8 cellular contexts compared by ENCODE assay signal in genomic region chr17:50139950-50140885, GRCh38. TPM values are rescaled to one million over a fixed set of nuclear protein-coding genes. Genes with fewer than 3 reads are reported as not detected.
A peak's percentile ranks its signal among the peaks of the same experiment; 100 is the strongest.
DNase-seq lines count a peak whose midpoint lies in the region; ATAC-seq and TF ChIP-seq lines count a peak whose summit lies in the region.

No MANE protein-coding gene starts in this region.

- CTCF ChIA-PET in HEK293 (lab: Yijun Ruan, JAX), result interaction anchor here (0.6 to 3.8 kb wide), 22 partner anchors 10 to 1209 kb away, joined by 3 to 52 read pairs (median 5); partner anchors contain the start of genes PPP1R9B, SAMD14 and TMEM92
- CTCF ChIA-PET in activated CD8-positive, alpha-beta T cell treated with anti-CD3 and anti-CD28 coated beads, Interleukin-2, amount 10 ng/mL, durations not matched to agents 7 days and 5 days (lab: Charles Lee), result interaction anchor here (0.9 to 4.9 kb wide), 14 partner anchors 8 to 137 kb away, joined by 3 to 67 read pairs (median 4); partner anchors contain the start of genes PPP1R9B and SAMD14

- H3K36me3 ChIP-seq in HEK293 (ENCODE audit: control insufficient read depth in 2 of 2, insufficient read depth in 1 of 2, low read length in 2 of 2), result peaks cover 32 to 100% of the 10 kb centered on the region in 2 experiments

- H3K27ac ChIP-seq in HEK293 (ENCODE audit: extremely low read depth, low read depth, low read length), result no peak overlapping the region

- no peak overlapping the region for H3K4me3 ChIP-seq in HEK293 (ENCODE audit: low read depth, low read length)

- H3K36me3 Mint-ChIP-seq in activated CD8-positive, alpha-beta T cell treated with anti-CD3 and anti-CD28 coated beads, Interleukin-2, amount 10 ng/mL, durations not matched to agents 7 days and 5 days (ENCODE audit: low read depth), result peaks cover 94% of the 10 kb centered on the region

- DNase-seq in DMS 273 treated with DMSO at 0.1 percent for 48 hours (lab: John Stamatoyannopoulos, UW), result peak; percentile 74
- DNase-seq in NCI-H69 (lab: John Stamatoyannopoulos, UW), result peak; percentile 59
- DNase-seq in activated CD8-positive, alpha-beta T cell treated with anti-CD3 and anti-CD28 coated beads, Interleukin-2, amount 10 ng/mL, durations not matched to agents 7 days and 5 days, result peak; percentile 88
- DNase-seq in effector CD8-positive, alpha-beta T cell (lab: John Stamatoyannopoulos, UW), result peak; percentile 71
- DNase-seq in mesenteric fat pad (ENCODE audit: low spot score), result peak; percentile 93
- peak; percentile 67 to 69 for DNase-seq in stimulated activated CD8-positive, alpha-beta memory T cell treated with anti-CD3 and anti-CD28 coated beads, Interleukin-4, amount 100 ng/mL, for 4 hours (ENCODE audit: low read depth in 2 of 2, low spot score in 1 of 2)

- peak; percentile 87 for TF ChIP-seq CTCF in HEK293 (tag by site-specific recombination; IDR thresholded peaks at IDR 0.05)

- no peaks in the 10 kb centered on the region for H3K9me3 ChIP-seq in HEK293 (ENCODE audit: control insufficient read depth, insufficient read depth, low read depth, low read length)

- H3K4me3 Mint-ChIP-seq in activated CD8-positive, alpha-beta T cell treated with anti-CD3 and anti-CD28 coated beads, Interleukin-2, amount 10 ng/mL, durations not matched to agents 7 days and 5 days, result peak overlapping the region; percentile 62

- no peaks in the 10 kb centered on the region for H3K9me3 Mint-ChIP-seq in activated CD8-positive, alpha-beta T cell treated with anti-CD3 and anti-CD28 coated beads, Interleukin-2, amount 10 ng/mL, durations not matched to agents 7 days and 5 days (ENCODE audit: insufficient read depth)

- H3K4me1 Mint-ChIP-seq in activated CD8-positive, alpha-beta T cell treated with anti-CD3 and anti-CD28 coated beads, Interleukin-2, amount 10 ng/mL, durations not matched to agents 7 days and 5 days (ENCODE audit: low read depth), result peaks cover 62% of the 10 kb centered on the region

- H3K4me1 ChIP-seq in HEK293 (ENCODE audit: control insufficient read depth, insufficient read depth, low read length), result no peaks in the 10 kb centered on the region

- peak; percentile 90 for ATAC-seq in activated CD8-positive, alpha-beta T cell treated with anti-CD3 and anti-CD28 coated beads, Interleukin-2, amount 10 ng/mL, durations not matched to agents 7 days and 5 days
- no peak for ATAC-seq in GM18861 (IDR thresholded peaks at IDR 0.05; ENCODE audit: unreplicated experiment)

- H3K27me3 Mint-ChIP-seq in activated CD8-positive, alpha-beta T cell treated with anti-CD3 and anti-CD28 coated beads, Interleukin-2, amount 10 ng/mL, durations not matched to agents 7 days and 5 days (ENCODE audit: low read depth), result no peaks in the 10 kb centered on the region

- POLR2A ChIA-PET in HEK293 (lab: Yijun Ruan, JAX), result interaction anchor here (1.0 to 1.5 kb wide), 5 partner anchors 8 to 60 kb away, joined by 3 to 10 read pairs (median 3); no protein-coding TSS in a partner anchor
- POLR2A ChIA-PET in activated CD8-positive, alpha-beta T cell treated with anti-CD3 and anti-CD28 coated beads, Interleukin-2, amount 10 ng/mL, durations not matched to agents 7 days and 5 days (lab: Charles Lee), result interaction anchor here (1.0 to 1.4 kb wide), 7 partner anchors 9 to 29 kb away, joined by 3 to 6 read pairs (median 4); no protein-coding TSS in a partner anchor

- H3K27ac Mint-ChIP-seq in activated CD8-positive, alpha-beta T cell treated with anti-CD3 and anti-CD28 coated beads, Interleukin-2, amount 10 ng/mL, durations not matched to agents 7 days and 5 days, result peak overlapping the region; percentile 90

TF ChIP-seq in HEK293, 187 proteins besides CTCF, POLR2A, EP300 and RAD21 (continues in another document):
- TF ChIP-seq ZNF600 (tag by site-specific recombination; IDR thresholded peaks at IDR 0.05), result peak; percentile 92
- peak; percentile 79 for TF ChIP-seq ZNF10 (tag by site-specific recombination; IDR thresholded peaks at IDR 0.05)
- peak; percentile 46 for TF ChIP-seq SETDB1 (IDR thresholded peaks at IDR 0.05; ENCODE audit: insufficient read length, low read length)
- no peak for TF ChIP-seq INSM2 (tag by site-specific recombination; IDR thresholded peaks at IDR 0.05)
- no peak for TF ChIP-seq ZNF416 (tag by site-specific recombination; IDR thresholded peaks at IDR 0.05)
- TF ChIP-seq ZNF626 (tag by site-specific recombination; IDR thresholded peaks at IDR 0.05), result no peak
- TF ChIP-seq ZNF404 (tag by site-specific recombination; IDR thresholded peaks at IDR 0.05), result no peak
- no peak for TF ChIP-seq TSHZ1 (tag by site-specific recombination; IDR thresholded peaks at IDR 0.05; ENCODE audit: borderline replicate concordance)
- no peak for TF ChIP-seq ZSCAN16 (tag by site-specific recombination; IDR thresholded peaks at IDR 0.05)
- peak; percentile 74 for TF ChIP-seq SP2 (tag by site-specific recombination; IDR thresholded peaks at IDR 0.05)
- TF ChIP-seq ZNF529 (tag by site-specific recombination; IDR thresholded peaks at IDR 0.05; ENCODE audit: insufficient replicate concordance), result no peak
- TF ChIP-seq ZNF639 (tag by site-specific recombination; IDR thresholded peaks at IDR 0.05), result 0 out of 2 replicates have a peak, but pooled peaks have one; percentile 34
- no peak for TF ChIP-seq YY2 (tag by site-specific recombination; IDR thresholded peaks at IDR 0.05)
- no peak for TF ChIP-seq ZNF548 (tag by site-specific recombination; IDR thresholded peaks at IDR 0.05)
- TF ChIP-seq ZNF791 (tag by site-specific recombination; IDR thresholded peaks at IDR 0.05), result no peak

RNA-seq across cellular contexts. Expression of gene SAMD14, which starts 10.3 kb away (rescaled TPM):
- under 1 TPM; 0.50 to 0.55 TPM for total RNA-seq in activated CD8-positive, alpha-beta T cell treated with anti-CD3 and anti-CD28 coated beads, Interleukin-2, amount 10 ng/mL, durations not matched to agents 7 days and 5 days
- total RNA-seq in mesenteric fat pad, result 1.4 TPM

RNA-seq across cellular contexts. Expression of gene PPP1R9B, which starts 10.3 kb away (rescaled TPM):
- total RNA-seq in activated CD8-positive, alpha-beta T cell treated with anti-CD3 and anti-CD28 coated beads, Interleukin-2, amount 10 ng/mL, durations not matched to agents 7 days and 5 days, result 100 to 1,000 TPM; 113 to 115 TPM
- total RNA-seq in mesenteric fat pad, result 56.5 TPM

RNA-seq across cellular contexts. Expression of gene SGCA, which starts 25.6 kb away (rescaled TPM):
- total RNA-seq in activated CD8-positive, alpha-beta T cell treated with anti-CD3 and anti-CD28 coated beads, Interleukin-2, amount 10 ng/mL, durations not matched to agents 7 days and 5 days, result not detected
- 0.32 TPM for total RNA-seq in mesenteric fat pad

RNA-seq across cellular contexts. Expression of gene PDK2, which starts 45.1 kb away (rescaled TPM):
- total RNA-seq in activated CD8-positive, alpha-beta T cell treated with anti-CD3 and anti-CD28 coated beads, Interleukin-2, amount 10 ng/mL, durations not matched to agents 7 days and 5 days, result 10 to 100 TPM; 18.1 to 21.2 TPM
- 41.9 TPM for total RNA-seq in mesenteric fat pad
